ENCODE assay signal across 11 cellular contexts in the genomic region with DNA sequence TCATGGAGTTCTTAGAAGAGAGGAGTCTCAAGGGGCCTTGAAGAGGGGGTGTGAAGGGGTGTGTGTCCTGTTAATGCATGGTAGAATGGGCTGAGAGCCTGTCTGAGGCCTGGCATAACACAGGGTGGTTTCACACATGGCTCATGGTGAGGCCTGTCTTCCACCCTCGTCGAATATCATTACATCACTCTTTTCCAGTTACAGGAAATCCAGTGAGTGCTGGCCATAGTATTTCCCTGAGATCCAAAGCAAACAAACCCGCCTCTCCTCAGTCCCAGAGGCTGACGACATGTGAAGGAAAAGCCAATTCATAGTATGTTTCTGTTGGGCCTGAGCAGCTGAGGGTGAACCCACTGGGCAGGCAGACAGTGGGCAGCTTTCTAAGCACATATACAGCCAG.
DNase-seq lines count a peak whose midpoint lies in the region; ATAC-seq and TF ChIP-seq lines count a peak whose summit lies in the region.
"Had no signal": no experiment of that assay in that cellular context is flagged by ENCODE, and none has a peak within 500 bp of the region (broad histone marks: within the 10 kb centered on the region; RNA-seq: fewer than 3 reads in every experiment).

No MANE protein-coding gene starts in this region.

- H3K4me1 ChIP-seq in adipocyte (ENCODE audit: control insufficient read depth, insufficient read depth, low read length) = peaks cover 17% of the 10 kb centered on the region
- H3K4me1 ChIP-seq: foreskin keratinocyte had no signal

- no peaks in the 10 kb centered on the region for H3K9me3 ChIP-seq in adipocyte (ENCODE audit: control insufficient read depth, low read length)

- TF ChIP-seq CTCF in GM13977 (IDR thresholded peaks at IDR 0.05; ENCODE audit: extremely low read depth, insufficient read depth, missing control alignments) = no peak

- no peaks in the 10 kb centered on the region for H3K36me3 ChIP-seq in adipocyte (ENCODE audit: control insufficient read depth, insufficient read depth, low read length, severe bottlenecking)

- DNase-seq in HT1080 (ENCODE audit: low read depth) (peak; percentile 61), adipocyte (ENCODE audit: low read depth) (peak; percentile 75), glomerular endothelial cell (ENCODE audit: extremely low read depth, low read depth, low spot score) (peak; percentile 45), pulmonary artery endothelial cell (ENCODE audit: low read depth, low spot score) (peak; percentile 43), NCI-H1436 (lab: John Stamatoyannopoulos, UW) (no peak), GM13977 (ENCODE audit: low spot score) (no peak)
- DNase-seq in stimulated activated naive CD4-positive, alpha-beta T cell (lab: John Stamatoyannopoulos, UW) = no peak
- DNase-seq: foreskin keratinocyte, NCI-H2227 treated with DMSO at 0.1 percent for 48 hours had no signal

- no peaks in the 10 kb centered on the region for H3K27me3 ChIP-seq in adipocyte (replicated peaks; ENCODE audit: control insufficient read depth, insufficient read depth, low read length)
- H3K27me3 ChIP-seq: foreskin keratinocyte had no signal

- in situ Hi-C loops in GM13977 (cut with MboI; ENCODE audit: low pct_unique_long_range_greater_than_20kb, low sequenced_read_pairs, unreplicated experiment) = no loop called here

- H3K4me3 ChIP-seq in adipocyte (ENCODE audit: low read length) = no peak overlapping the region

- ATAC-seq in HG03095 (IDR thresholded peaks at IDR 0.05; ENCODE audit: unreplicated experiment) = no peak
- ATAC-seq: foreskin keratinocyte; stimulated activated effector memory CD8-positive, alpha-beta T cell treated with anti-CD3 and anti-CD28 coated beads, Interleukin-12 subunit alpha, Interleukin-12 subunit beta, amount 100 ng/mL, for 72 hours had no signal

- no peak overlapping the region for H3K9ac ChIP-seq in adipocyte (ENCODE audit: low read length)

Comparison
In these comparisons a context has a peak if more than half of its experiments do, and no peak if none do; other contexts are left out.
1. DNase-seq: peak in HT1080 (single experiment), adipocyte (single experiment), glomerular endothelial cell (single experiment) and pulmonary artery endothelial cell (single experiment); none in NCI-H1436 (single experiment), GM13977 (single experiment) and stimulated activated naive CD4-positive, alpha-beta T cell (0 of 6).